Comparison of ENCODE assay signal across 8 cellular contexts in the genomic region with DNA sequence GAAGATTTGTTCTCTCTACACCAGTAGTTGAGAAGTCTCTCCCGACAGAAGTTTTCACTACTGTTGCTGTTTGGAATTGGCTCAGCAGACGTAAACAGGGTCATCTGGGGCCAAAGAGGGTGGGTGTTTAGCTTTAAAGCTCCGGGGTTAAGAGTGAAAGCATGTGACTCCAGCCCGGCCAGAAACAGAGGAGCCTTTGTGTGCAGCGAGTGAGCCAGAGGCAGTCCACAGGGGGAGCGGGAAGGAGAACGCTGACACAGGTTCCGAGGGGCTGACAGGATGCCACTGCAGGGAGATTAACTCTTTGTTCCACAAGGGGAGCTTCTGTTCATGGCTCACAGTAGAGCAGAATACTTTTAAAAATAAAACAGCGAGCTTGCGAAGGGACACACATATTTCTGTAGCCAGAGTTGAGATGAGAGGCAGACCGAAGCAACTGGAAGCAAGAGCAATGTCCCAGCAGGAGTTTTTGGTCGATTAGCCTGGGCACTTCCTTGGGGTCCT. TPM values are rescaled to one million over a fixed set of nuclear protein-coding genes. Genes with fewer than 3 reads are reported as not detected.
DNase-seq lines count a peak whose midpoint lies in the region; ATAC-seq and TF ChIP-seq lines count a peak whose summit lies in the region.

No MANE protein-coding gene starts in this region.

- no peak for TF ChIP-seq POLR2A in breast epithelium (IDR thresholded peaks at IDR 0.05)

- intact Hi-C loops in breast epithelium (cut with DNase I; ENCODE audit: low total_unique reads) (no loop called here), sciatic nerve (cut with DNase I) (no loop called here)

- peaks cover 0 to 6% of the 10 kb centered on the region in 2 donors for H3K4me1 ChIP-seq in breast epithelium

- no peak for TF ChIP-seq CTCF in breast epithelium (IDR thresholded peaks at IDR 0.05)

- ATAC-seq in sciatic nerve: peak; percentile 97
- no peak for ATAC-seq in GM18498 (IDR thresholded peaks at IDR 0.05; ENCODE audit: unreplicated experiment)

- peak; percentile 70 for DNase-seq in GM03348 (ENCODE audit: low spot score)
- DNase-seq in NCI-H526 treated with DMSO at 0.1 percent for 48 hours (lab: John Stamatoyannopoulos, UW): peak; percentile 94
- DNase-seq in breast epithelium (ENCODE audit: low spot score in 2 of 2): peak; percentile 78 to 80
- DNase-seq in inferior parietal cortex (ENCODE audit: extremely low spot score): peak; percentile 80
- DNase-seq in sciatic nerve (ENCODE audit: low spot score): peak; percentile 90
- DNase-seq in NCI-H1694 (lab: John Stamatoyannopoulos, UW): no peak
- no peak for DNase-seq in ACHN

- no peaks in the 10 kb centered on the region for H3K9me3 ChIP-seq in breast epithelium

- H3K4me3 ChIP-seq in breast epithelium: peak overlapping the region; percentile 29 to 60 (median 40)

- no peaks in the 10 kb centered on the region for H3K27me3 ChIP-seq in breast epithelium

- in situ Hi-C loops in ACHN (cut with HindIII; ENCODE audit: low pct_ligation_motif_present, low pct_unique_long_range_greater_than_20kb, low sequenced_read_pairs): no loop called here

- H3K27ac ChIP-seq in breast epithelium: peak overlapping the region; percentile 85

- no peaks in the 10 kb centered on the region for H3K36me3 ChIP-seq in breast epithelium

RNA-seq across cellular contexts. Expression of a gene that starts 26.9 kb away (rescaled TPM):
- total RNA-seq in breast epithelium (10 to 100 TPM in 1 of 3 donors, 1 to 10 TPM in 2; 8.2 to 24.4 (median 9.3) TPM), sciatic nerve (15.0 TPM)

RNA-seq across cellular contexts. Expression of a gene that starts 42.8 kb away (rescaled TPM):
- total RNA-seq in breast epithelium (100 to 1,000 TPM; 279 to 310 (median 299) TPM), sciatic nerve (150 TPM)

Comparison
In these comparisons a context has a peak if more than half of its experiments do, and no peak if none do; other contexts are left out.
1. DNase-seq: peak in GM03348 (single experiment), NCI-H526 treated with DMSO at 0.1 percent for 48 hours (single experiment), breast epithelium (2 of 2), inferior parietal cortex (single experiment) and sciatic nerve (single experiment); none in NCI-H1694 (single experiment) and ACHN (single experiment).